1 cellular context compared by ENCODE assay signal in the genomic region with DNA sequence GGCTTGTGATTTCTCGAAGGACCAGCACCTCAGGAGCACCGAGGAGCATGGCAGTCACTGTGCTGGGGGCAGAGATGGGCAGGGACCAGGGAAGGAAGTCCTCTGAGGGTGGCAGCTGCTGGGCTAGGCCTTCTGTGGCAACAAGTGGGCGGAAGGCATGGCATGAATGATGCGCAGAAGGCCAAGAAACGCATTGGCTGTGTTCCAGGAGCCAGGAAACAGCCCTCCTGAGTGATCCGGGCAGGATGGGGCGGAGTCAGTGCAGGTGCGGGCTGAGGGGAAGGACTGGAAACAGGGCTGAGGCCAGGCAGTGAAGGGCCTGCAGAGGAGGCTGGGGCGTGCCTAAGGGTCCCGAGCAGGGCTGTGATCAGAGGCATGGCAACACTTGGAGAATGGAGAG.
A peak's percentile ranks its signal among the peaks of the same experiment; 100 is the strongest.
TF ChIP-seq lines count a peak whose summit lies in the region.

No MANE protein-coding gene starts in this region.

TF ChIP-seq in K562, 482 proteins besides CTCF, POLR2A, EP300 and RAD21:
- TF ChIP-seq NFIC (IDR thresholded peaks at IDR 0.05) (peak; percentile 36; the same call in 1 of the 2 replicates), ZNF124 (CRISPR knock-in tag; IDR thresholded peaks at IDR 0.05) (no peak), NELFE (IDR thresholded peaks at IDR 0.05; ENCODE audit: insufficient read depth, insufficient read length) (no peak)
